Comparison of ENCODE assay signal across 8 cellular contexts in genomic region chr17:39450051-39450450, GRCh38. TPM values are rescaled to one million over a fixed set of nuclear protein-coding genes. Genes with fewer than 3 reads are reported as not detected.
DNase-seq lines count a peak whose midpoint lies in the region; ATAC-seq and TF ChIP-seq lines count a peak whose summit lies in the region.

No MANE protein-coding gene starts in this region.

- H3K4me2 ChIP-seq in mesenchymal stem cell (ENCODE audit: low read length, poor library complexity, severe bottlenecking) = peak overlapping the region; percentile 54

- H3K9me3 ChIP-seq in left ventricle myocardium inferior (replicated peaks) (no peaks in the 10 kb centered on the region), right atrium auricular region (no peaks in the 10 kb centered on the region), ascending aorta (no peaks in the 10 kb centered on the region), mesenchymal stem cell (ENCODE audit: control insufficient read depth, low read length) (no peaks in the 10 kb centered on the region)

- H3K4me1 ChIP-seq in left ventricle myocardium inferior (peaks cover 19% of the 10 kb centered on the region), right atrium auricular region (peaks cover 0 to 15% of the 10 kb centered on the region in 2 donors), ascending aorta (peaks cover 0 to 2% of the 10 kb centered on the region in 2 donors), mesenchymal stem cell (ENCODE audit: control insufficient read depth, insufficient read depth, low read depth, low read length) (peaks cover 10% of the 10 kb centered on the region), urinary bladder (ENCODE audit: insufficient read depth) (no peaks in the 10 kb centered on the region)

- H2AFZ ChIP-seq in mesenchymal stem cell (ENCODE audit: low read depth, low read length) = no peak overlapping the region

- H3K4me3 ChIP-seq in left ventricle myocardium inferior = peak overlapping the region; percentile 84
- H3K4me3 ChIP-seq in right atrium auricular region = peak overlapping the region in 1 of 2 donors; percentile 69
- H3K4me3 ChIP-seq in ascending aorta = peak overlapping the region; percentile 51 to 93
- peak overlapping the region in 1 of 2 experiments; percentile 91 for H3K4me3 ChIP-seq in mesenchymal stem cell (ENCODE audit: insufficient read depth in 1 of 2, low read depth in 1 of 2, low read length in 2 of 2)
- peak overlapping the region; percentile 63 for H3K4me3 ChIP-seq in urinary bladder (ENCODE audit: low read depth, low read length)

- H2AK5ac ChIP-seq in mesenchymal stem cell (ENCODE audit: low read length, severe bottlenecking) = no peak overlapping the region

- H3K27ac ChIP-seq in left ventricle myocardium inferior (replicated peaks) (no peak overlapping the region), right atrium auricular region (no peak overlapping the region), ascending aorta (no peak overlapping the region), mesenchymal stem cell (ENCODE audit: low read length, poor library complexity, severe bottlenecking) (no peak overlapping the region), urinary bladder (ENCODE audit: low read depth) (no peak overlapping the region)

- H3K27me3 ChIP-seq in left ventricle myocardium inferior (ENCODE audit: low read depth) = no peaks in the 10 kb centered on the region
- H3K27me3 ChIP-seq in right atrium auricular region = no peaks in the 10 kb centered on the region
- H3K27me3 ChIP-seq in ascending aorta = no peaks in the 10 kb centered on the region
- H3K27me3 ChIP-seq in mesenchymal stem cell (ENCODE audit: control insufficient read depth in 1 of 2, insufficient read depth in 1 of 2, low read length in 2 of 2) = no peaks in the 10 kb centered on the region

- no peak overlapping the region for H2BK120ac ChIP-seq in mesenchymal stem cell (ENCODE audit: low read depth, low read length)

- TF ChIP-seq CTCF in left ventricle myocardium inferior (IDR thresholded peaks at IDR 0.05; ENCODE audit: borderline replicate concordance) (no peak), right atrium auricular region (IDR thresholded peaks at IDR 0.05) (no peak), ascending aorta (IDR thresholded peaks at IDR 0.05) (no peak)

- no peak overlapping the region for H4K8ac ChIP-seq in mesenchymal stem cell (ENCODE audit: low read length)

- no peak overlapping the region for H4K91ac ChIP-seq in mesenchymal stem cell (ENCODE audit: low read length)

- no peak overlapping the region for H2BK15ac ChIP-seq in mesenchymal stem cell (ENCODE audit: low read depth, poor library complexity, severe bottlenecking)

- H3K18ac ChIP-seq in mesenchymal stem cell (ENCODE audit: low read depth in 1 of 2, low read length in 2 of 2) = no peak overlapping the region

- no peak overlapping the region for H2BK12ac ChIP-seq in mesenchymal stem cell (ENCODE audit: low read length in 2 of 2)

- H2BK5ac ChIP-seq in mesenchymal stem cell (ENCODE audit: low read depth, low read length, poor library complexity, severe bottlenecking) = no peak overlapping the region

- H3K36me3 ChIP-seq in left ventricle myocardium inferior (peaks cover 35% of the 10 kb centered on the region), right atrium auricular region (peaks cover 27% of the 10 kb centered on the region), ascending aorta (peaks cover 21 to 31% of the 10 kb centered on the region in 2 donors), mesenchymal stem cell (ENCODE audit: control insufficient read depth in 1 of 2, insufficient read depth in 2 of 2, low read depth in 1 of 2, low read length in 2 of 2) (peaks cover 20 to 23% of the 10 kb centered on the region in 2 experiments), urinary bladder (ENCODE audit: insufficient read depth) (peaks cover 3% of the 10 kb centered on the region)

- no peak overlapping the region for H3K14ac ChIP-seq in mesenchymal stem cell (ENCODE audit: low read length in 2 of 2)

- H3K9ac ChIP-seq in mesenchymal stem cell (ENCODE audit: low read length) = peak overlapping the region; percentile 97

- intact Hi-C loops in left ventricle myocardium inferior (cut with micrococcal nuclease) (no loop called here), ascending aorta (cut with DNase I) (loop anchor here (2.0 kb wide), 1 partner anchor 47 kb away; no protein-coding TSS in a partner anchor)

- peaks cover 11% of the 10 kb centered on the region for H3K79me1 ChIP-seq in mesenchymal stem cell (replicated peaks; ENCODE audit: low read length, poor library complexity, severe bottlenecking)

- H3K4ac ChIP-seq in mesenchymal stem cell (ENCODE audit: low read depth in 1 of 2, low read length in 2 of 2) = no peak overlapping the region

- DNase-seq in left ventricle myocardium inferior (no peak), right atrium auricular region (ENCODE audit: low spot score) (no peak), ascending aorta (ENCODE audit: low spot score in 2 of 2) (peak in 1 of 2 donors; percentile 41), mesenchymal stem cell (no peak)
- DNase-seq in stimulated activated naive CD4-positive, alpha-beta T cell (lab: John Stamatoyannopoulos, UW) = no peak

- ATAC-seq in GM18873 (IDR thresholded peaks at IDR 0.05; ENCODE audit: low FRiP score, unreplicated experiment) = no peak
- ATAC-seq in GM19455 (IDR thresholded peaks at IDR 0.05; ENCODE audit: unreplicated experiment) = no peak

- no peak overlapping the region for H3K23ac ChIP-seq in mesenchymal stem cell (ENCODE audit: low read length in 2 of 2)

- 95% methylated on average over 13 of the region's 13 CpGs for WGBS in mesenchymal stem cell
- WGBS in urinary bladder = 82% methylated on average over 13 of the region's 13 CpGs

RNA-seq across cellular contexts. Expression of gene MED1, which starts 1.0 kb away (rescaled TPM):
- 21.8 TPM for total RNA-seq in left ventricle myocardium inferior
- total RNA-seq in right atrium auricular region = 10 to 100 TPM; 15.9 to 19.0 TPM
- total RNA-seq in ascending aorta = 11.8 TPM
- 20.7 TPM for polyA plus RNA-seq in mesenchymal stem cell (2013, experiment 1 of 2)
- polyA plus RNA-seq in mesenchymal stem cell (2013, experiment 2 of 2) = 19.7 TPM
- 27.4 TPM for total RNA-seq in urinary bladder
- polyA plus RNA-seq in urinary bladder = 17.1 TPM

RNA-seq across cellular contexts. Expression of gene CDK12, which starts 11.2 kb away (rescaled TPM):
- total RNA-seq in left ventricle myocardium inferior (19.7 TPM), right atrium auricular region (10 to 100 TPM; 15.9 to 18.9 TPM), ascending aorta (25.2 TPM), urinary bladder (42.3 TPM)
- polyA plus RNA-seq in mesenchymal stem cell (2013, experiment 1 of 2) = 24.7 TPM
- polyA plus RNA-seq in mesenchymal stem cell (2013, experiment 2 of 2) = 22.5 TPM
- polyA plus RNA-seq in urinary bladder = 18.9 TPM

RNA-seq across cellular contexts. Expression of gene FBXL20, which starts 48.6 kb away (rescaled TPM):
- total RNA-seq in left ventricle myocardium inferior (14.2 TPM), right atrium auricular region (1 to 10 TPM; 7.6 to 7.7 TPM), ascending aorta (27.1 TPM), urinary bladder (18.6 TPM)
- 5.7 TPM for polyA plus RNA-seq in mesenchymal stem cell (2013, experiment 1 of 2)
- 6.1 TPM for polyA plus RNA-seq in mesenchymal stem cell (2013, experiment 2 of 2)
- polyA plus RNA-seq in urinary bladder = 4.0 TPM
